ENCODE assay signal across 9 cellular contexts in genomic region chr11:95088946-95089619, GRCh38. TPM values are rescaled to one million over a fixed set of nuclear protein-coding genes. Genes with fewer than 3 reads are reported as not detected.
DNase-seq lines count a peak whose midpoint lies in the region; ATAC-seq, FAIRE-seq and TF ChIP-seq lines count a peak whose summit lies in the region.
"Had no signal": no experiment of that assay in that cellular context is flagged by ENCODE, and none has a peak within 500 bp of the region (broad histone marks: within the 10 kb centered on the region; RNA-seq: fewer than 3 reads in every experiment).

No MANE protein-coding gene starts in this region.

- H3K4me1 ChIP-seq in Karpas-422 (ENCODE audit: low read length) (peaks cover 32% of the 10 kb centered on the region), K562 (replicated peaks in 1 of 2; ENCODE audit: control insufficient read depth in 2 of 2, insufficient read depth in 2 of 2, low read length in 2 of 2) (peaks cover 26 to 38% of the 10 kb centered on the region in 2 experiments)

- no peak overlapping the region for H3K27ac ChIP-seq in Karpas-422 (ENCODE audit: low read length)
- peak overlapping the region; percentile 42; the same call in 2 of the 3 replicates for H3K27ac ChIP-seq in K562 (ENCODE audit: extremely low read depth, low read depth, low read length)

- 28% methylated on average over 27 of the region's 27 CpGs for WGBS in K562 (ENCODE audit: insufficient coverage, low coverage, missing lambda C conversion rate)

- TF ChIP-seq POLR2A in K562 (conservative IDR thresholded peaks at IDR 0.05), result 0 out of 2 replicates have a peak, but pooled peaks have one; percentile 74

- TF ChIP-seq RAD21 in K562 (CRISPR knock-in tag; conservative IDR thresholded peaks at IDR 0.05 in 1 of 2, IDR thresholded peaks at IDR 0.05 in 1 of 2), result no peak

- H3K79me2 ChIP-seq in Karpas-422 (ENCODE audit: low read length), result no peaks in the 10 kb centered on the region
- peaks cover 15% of the 10 kb centered on the region; the same call in 2 of the 3 replicates for H3K79me2 ChIP-seq in K562 (ENCODE audit: control insufficient read depth, insufficient read depth, low read length)

- intact Hi-C loops in K562 (cut with micrococcal nuclease), result loop anchor here (2.0 kb wide), 1 partner anchor 20 kb away; no protein-coding TSS in a partner anchor

- no peaks in the 10 kb centered on the region for H3K27me3 ChIP-seq in Karpas-422 (ENCODE audit: low read length)
- no peaks in the 10 kb centered on the region for H3K27me3 ChIP-seq in K562 (ENCODE audit: control insufficient read depth in 2 of 2, insufficient read depth in 2 of 2, low read length in 2 of 2)
- no peaks in the 10 kb centered on the region for H3K27me3 ChIP-seq in kidney epithelial cell (ENCODE audit: control insufficient read depth, insufficient read depth, low read length)

- H4K20me1 ChIP-seq in Karpas-422 (ENCODE audit: insufficient read depth, low read depth, low read length), result no peaks in the 10 kb centered on the region
- H4K20me1 ChIP-seq in K562 (replicated peaks; ENCODE audit: control insufficient read depth, insufficient read depth, low read length), result peaks cover 3% of the 10 kb centered on the region; the same call in 1 of the 2 replicates

- H3K4me2 ChIP-seq in Karpas-422 (ENCODE audit: low read depth, low read length, poor library complexity, severe bottlenecking), result peak overlapping the region; percentile 92
- H3K4me2 ChIP-seq in K562 (ENCODE audit: insufficient read depth, low read length), result peak overlapping the region; percentile 89

- TSS peak; percentile 90 for BruUV-seq in K562 (replicated peaks; lab: Mats Ljungman, UMichigan)

- no peak for FAIRE-seq in K562 (lab: Jason Lieb, UNC)
- FAIRE-seq: TTC549 had no signal

- in situ Hi-C loops in K562 (cut with MboI), result no loop called here

- ATAC-seq in GM21737 (IDR thresholded peaks at IDR 0.05; ENCODE audit: unreplicated experiment), result peak; percentile 41
- ATAC-seq in K562, result peak; percentile 66
- peak; percentile 38 for ATAC-seq in stimulated activated naive CD8-positive, alpha-beta T cell treated with anti-CD3 and anti-CD28 coated beads, Interleukin-15, Interleukin-2, amounts not matched to agents 100 U/mL and 50 U/mL, for 24 hours

- POLR2A ChIA-PET in K562 (lab: Yijun Ruan, JAX), result interaction anchor here (0.6 to 5.8 kb wide), 7 partner anchors 9 to 241 kb away, joined by 3 to 37 read pairs (median 4); no protein-coding TSS in a partner anchor

- TF ChIP-seq CTCF in GM12865 (IDR thresholded peaks at IDR 0.05; ENCODE audit: insufficient read depth, low read depth, low read length, missing control alignments), result no peak
- TF ChIP-seq CTCF in K562 (IDR thresholded peaks at IDR 0.05 in 2 of 3, conservative IDR thresholded peaks at IDR 0.05 in 1 of 3; ENCODE audit: insufficient read depth in 2 of 3, low read depth in 1 of 3, low read length in 3 of 3), result no peak
- TF ChIP-seq CTCF in kidney epithelial cell (IDR thresholded peaks at IDR 0.05; ENCODE audit: insufficient read depth, low read length, poor library complexity, severe bottlenecking), result no peak

- DNase-seq in GM12865 (ENCODE audit: low read depth) (peak; percentile 63), Karpas-422 (no peak), K562 (ENCODE audit: extremely low read depth in 1 of 4, low spot score in 3 of 4) (no peak), kidney epithelial cell (ENCODE audit: low read depth) (no peak), NCI-H526 treated with DMSO at 0.1 percent for 48 hours (lab: John Stamatoyannopoulos, UW) (no peak)
- peak; percentile 26 for DNase-seq in stimulated activated naive CD8-positive, alpha-beta T cell treated with anti-CD3 and anti-CD28 coated beads, Interleukin-15, Interleukin-2, amounts not matched to agents 100 U/mL and 50 U/mL, for 24 hours
- DNase-seq in stimulated activated CD4-positive, alpha-beta T cell treated with anti-CD3 and anti-CD28 coated beads, Interleukin-4, amount 100 ng/mL, for 24 hours, result no peak

- H3K9me1 ChIP-seq in K562 (ENCODE audit: control insufficient read depth, insufficient read depth, low read length), result no peaks in the 10 kb centered on the region

- CTCF ChIA-PET in K562 (lab: Yijun Ruan, JAX; ENCODE audit: low intra/inter-chr PET ratio), result no interaction called here

- TF ChIP-seq EP300 in K562 (IDR thresholded peaks at IDR 0.05; ENCODE audit: low read length), result no peak

- H2AFZ ChIP-seq in Karpas-422 (ENCODE audit: low read length), result peak overlapping the region; percentile 93
- H2AFZ ChIP-seq in K562 (ENCODE audit: low read depth, low read length), result peak overlapping the region; percentile 96

- peak overlapping the region; percentile 75 for H3K4me3 ChIP-seq in GM12865 (ENCODE audit: low read depth, low read length)
- peak overlapping the region; percentile 79 for H3K4me3 ChIP-seq in Karpas-422 (ENCODE audit: low read length)
- peak overlapping the region; percentile 79 for H3K4me3 ChIP-seq in K562
- peak overlapping the region; percentile 76 for H3K4me3 ChIP-seq in kidney epithelial cell (ENCODE audit: low read depth, low read length)

- H3K36me3 ChIP-seq in Karpas-422 (ENCODE audit: insufficient read depth, low read length) (no peaks in the 10 kb centered on the region), K562 (ENCODE audit: control insufficient read depth, insufficient read depth, low read length) (no peaks in the 10 kb centered on the region; the same call in 2 of the 3 replicates), kidney epithelial cell (ENCODE audit: control insufficient read depth, insufficient read depth, low read length) (no peaks in the 10 kb centered on the region)

- H3K9me2 ChIP-seq in Karpas-422 (replicated peaks; ENCODE audit: insufficient read depth, low read length), result no peaks in the 10 kb centered on the region

- H3K9ac ChIP-seq in Karpas-422 (ENCODE audit: low read length), result peak overlapping the region; percentile 77
- peak overlapping the region; percentile 76 to 93; a peak in 3 of 4 replicates for H3K9ac ChIP-seq in K562 (ENCODE audit: insufficient read depth in 1 of 2, low read depth in 2 of 2, low read length in 2 of 2)

- H3K9me3 ChIP-seq in Karpas-422 (ENCODE audit: low read length) (no peaks in the 10 kb centered on the region), K562 (replicated peaks; ENCODE audit: control insufficient read depth, insufficient read depth, low read depth, low read length) (no peaks in the 10 kb centered on the region)

RNA-seq across cellular contexts. Expression of gene ENDOD1, which starts 0.6 kb away (rescaled TPM):
- 11.0 and 12.8 TPM in 2 replicates for total RNA-seq in Karpas-422 (2014; rRNA removed; shearing (Covaris generic); ENCODE audit: low replicate concordance)
- total RNA-seq in K562 (2011; cell fraction: chromatin; rRNA removed; ENCODE audit: low replicate concordance), result 11.0 and 14.5 TPM in 2 replicates
- total RNA-seq in K562 (2011; cell fraction: nucleolus; rRNA removed), result 14.3 and 16.5 TPM in 2 replicates
- total RNA-seq in K562 (2011; cell fraction: nucleoplasm; rRNA removed), result 18.3 and 21.3 TPM in 2 replicates
- total RNA-seq in K562 (2014; rRNA removed), result 9.8 and 10.3 TPM in 2 replicates
- total RNA-seq in K562 (2014; rRNA removed; fragmentation: Illumina TruSeq; extraction: Trizol), result 11.8 and 12.2 TPM in 2 replicates
- 8.3 and 8.4 TPM in 2 replicates for total RNA-seq in K562 (2015; rRNA removed; fragmentation: Illumina TruSeq; extraction: Trizol)
- 9.7 and 10.5 TPM in 2 replicates for total RNA-seq in K562 (2021)
- polyA plus RNA-seq in K562 (2011; rRNA removed), result 9.4 and 10.3 TPM in 2 replicates
- 5.9 and 8.7 TPM in 2 replicates for polyA plus RNA-seq in K562 (2011; cell fraction: cytosol; rRNA removed)
- polyA plus RNA-seq in K562 (2011; cell fraction: nucleus; rRNA removed), result 5.8 and 9.7 TPM in 2 replicates
- 7.6 and 8.2 TPM in 2 replicates for polyA plus RNA-seq in K562 (2012)
- 8.1 and 9.3 TPM in 2 replicates for polyA plus RNA-seq in K562 (2014; fragmentation: Illumina TruSeq; extraction: Trizol)
- 1 to 10 TPM; 4.2 to 4.4 TPM for polyA plus RNA-seq in K562 (2014; fragmentation: Nextera tagmentation; extraction: Ambion mirVana)
- 5.1 and 5.2 TPM in 2 replicates for polyA plus RNA-seq in K562 (2014; rRNA removed)
- polyA minus RNA-seq in K562 (2011; rRNA and poly(A)+ RNA removed), result 16.0 and 20.7 TPM in 2 replicates
- 8.1 and 8.5 TPM in 2 replicates for polyA minus RNA-seq in K562 (2011; cell fraction: cytosol; rRNA and poly(A)+ RNA removed)
- 6.1 and 14.1 TPM in 2 replicates for polyA minus RNA-seq in K562 (2011; cell fraction: nucleus; rRNA and poly(A)+ RNA removed)
- 33.1 and 38.4 TPM in 2 replicates for total RNA-seq in kidney epithelial cell

RNA-seq across cellular contexts. Expression of gene SRSF8, which starts 22.4 kb away (rescaled TPM):
- total RNA-seq in Karpas-422 (2014; rRNA removed; shearing (Covaris generic); ENCODE audit: low replicate concordance), result 50.0 and 111 TPM in 2 replicates
- 18.0 and 21.3 TPM in 2 replicates for total RNA-seq in K562 (2011; cell fraction: chromatin; rRNA removed; ENCODE audit: low replicate concordance)
- total RNA-seq in K562 (2011; cell fraction: nucleolus; rRNA removed), result 14.9 and 15.5 TPM in 2 replicates
- 18.6 and 27.9 TPM in 2 replicates for total RNA-seq in K562 (2011; cell fraction: nucleoplasm; rRNA removed)
- total RNA-seq in K562 (2014; rRNA removed) (15.1 and 18.0 TPM in 2 replicates), K562 (2014; rRNA removed; fragmentation: Illumina TruSeq; extraction: Trizol) (27.9 and 32.6 TPM in 2 replicates), K562 (2015; rRNA removed; fragmentation: Illumina TruSeq; extraction: Trizol) (22.2 and 24.9 TPM in 2 replicates), K562 (2021) (43.9 and 44.4 TPM in 2 replicates), kidney epithelial cell (34.2 and 39.8 TPM in 2 replicates)
- polyA plus RNA-seq in K562 (2011; rRNA removed) (50.4 and 53.4 TPM in 2 replicates), K562 (2014; fragmentation: Illumina TruSeq; extraction: Trizol) (41.1 and 42.8 TPM in 2 replicates), K562 (2014; fragmentation: Nextera tagmentation; extraction: Ambion mirVana) (10 to 100 TPM; 23.5 to 24.1 TPM), K562 (2014; rRNA removed) (37.1 and 42.8 TPM in 2 replicates)
- 42.0 and 46.4 TPM in 2 replicates for polyA plus RNA-seq in K562 (2011; cell fraction: cytosol; rRNA removed)
- polyA plus RNA-seq in K562 (2011; cell fraction: nucleus; rRNA removed), result 19.6 and 35.2 TPM in 2 replicates
- 34.9 and 41.9 TPM in 2 replicates for polyA plus RNA-seq in K562 (2012)
- polyA minus RNA-seq in K562 (2011; rRNA and poly(A)+ RNA removed), result 27.0 and 28.4 TPM in 2 replicates
- 8.5 and 21.3 TPM in 2 replicates for polyA minus RNA-seq in K562 (2011; cell fraction: cytosol; rRNA and poly(A)+ RNA removed)
- polyA minus RNA-seq in K562 (2011; cell fraction: nucleus; rRNA and poly(A)+ RNA removed), result 8.3 and 14.8 TPM in 2 replicates

RNA-seq across cellular contexts. Expression of gene KDM4F, which starts 39.9 kb away (rescaled TPM):
- total RNA-seq in Karpas-422 (2014; rRNA removed; shearing (Covaris generic); ENCODE audit: low replicate concordance), result not detected in 2 replicates
- total RNA-seq in K562 (2011; cell fraction: chromatin; rRNA removed; ENCODE audit: low replicate concordance), result not detected in 2 replicates
- not detected in 2 replicates for total RNA-seq in K562 (2011; cell fraction: nucleolus; rRNA removed)
- not detected in 2 replicates for total RNA-seq in K562 (2011; cell fraction: nucleoplasm; rRNA removed)
- total RNA-seq in K562 (2014; rRNA removed), result not detected in 2 replicates
- not detected in 2 replicates for total RNA-seq in K562 (2014; rRNA removed; fragmentation: Illumina TruSeq; extraction: Trizol)
- not detected in 2 replicates for total RNA-seq in K562 (2015; rRNA removed; fragmentation: Illumina TruSeq; extraction: Trizol)
- total RNA-seq in K562 (2021), result not detected in 2 replicates
- not detected in 2 replicates for polyA plus RNA-seq in K562 (2011; rRNA removed)
- not detected in 2 replicates for polyA plus RNA-seq in K562 (2011; cell fraction: cytosol; rRNA removed)
- not detected in 2 replicates for polyA plus RNA-seq in K562 (2011; cell fraction: nucleus; rRNA removed)
- polyA plus RNA-seq in K562 (2012), result not detected in 2 replicates
- not detected in 2 replicates for polyA plus RNA-seq in K562 (2014; fragmentation: Illumina TruSeq; extraction: Trizol)
- not detected for polyA plus RNA-seq in K562 (2014; fragmentation: Nextera tagmentation; extraction: Ambion mirVana)
- not detected in 2 replicates for polyA plus RNA-seq in K562 (2014; rRNA removed)
- not detected in 2 replicates for polyA minus RNA-seq in K562 (2011; rRNA and poly(A)+ RNA removed)
- not detected in 2 replicates for polyA minus RNA-seq in K562 (2011; cell fraction: cytosol; rRNA and poly(A)+ RNA removed)
- not detected in 2 replicates for polyA minus RNA-seq in K562 (2011; cell fraction: nucleus; rRNA and poly(A)+ RNA removed)
- total RNA-seq in kidney epithelial cell, result not detected in 2 replicates

Comparison
In these comparisons a context has a peak if more than half of its experiments do, and no peak if none do; other contexts are left out.
1. DNase-seq: peak in GM12865 (single experiment) and stimulated activated naive CD8-positive, alpha-beta T cell treated with anti-CD3 and anti-CD28 coated beads, Interleukin-15, Interleukin-2, amounts not matched to agents 100 U/mL and 50 U/mL, for 24 hours (single experiment); none in Karpas-422 (single experiment), K562 (0 of 4), kidney epithelial cell (single experiment), stimulated activated CD4-positive, alpha-beta T cell treated with anti-CD3 and anti-CD28 coated beads, Interleukin-4, amount 100 ng/mL, for 24 hours (single experiment) and NCI-H526 treated with DMSO at 0.1 percent for 48 hours (single experiment).
2. Peak in every context shown above with its lines, with median percentiles within 50 percentile points of each other: H3K4me3 ChIP-seq and ATAC-seq.